14 cellular contexts compared by ENCODE assay signal in the genomic region with DNA sequence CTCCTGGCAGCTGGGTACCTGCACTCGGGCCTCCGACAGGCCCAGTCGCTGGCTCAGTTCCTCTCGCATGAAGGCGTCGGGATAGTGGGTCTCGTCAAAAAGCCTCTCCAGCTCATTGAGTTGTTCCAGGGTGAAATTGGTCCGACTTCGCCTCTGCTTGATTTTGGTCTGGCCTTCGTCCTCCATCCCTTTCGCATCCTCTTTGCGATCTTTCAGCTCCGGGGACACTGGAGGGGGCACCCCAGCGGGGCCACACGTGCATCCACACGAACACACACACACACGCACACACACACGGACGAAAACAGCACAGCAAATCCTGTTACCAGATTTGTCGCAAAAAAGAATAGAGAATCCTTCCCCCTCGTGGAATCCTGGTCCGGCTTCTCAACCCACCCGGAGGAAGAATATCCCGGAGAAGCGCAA. TPM values are rescaled to one million over a fixed set of nuclear protein-coding genes. Genes with fewer than 3 reads are reported as not detected.
DNase-seq lines count a peak whose midpoint lies in the region; ATAC-seq and TF ChIP-seq lines count a peak whose summit lies in the region.
"Had no signal": no experiment of that assay in that cellular context is flagged by ENCODE, and none has a peak within 500 bp of the region (broad histone marks: within the 10 kb centered on the region; RNA-seq: fewer than 3 reads in every experiment).

No MANE protein-coding gene starts in this region.

- POLR2A ChIA-PET in PC-9 (lab: Charles Lee; ENCODE audit: unreplicated experiment): no interaction called here

- H3K4me2 ChIP-seq in PC-9: no peak overlapping the region
- H3K4me2 ChIP-seq: BLaER1, KMS-11 had no signal

- peaks cover 27% of the 10 kb centered on the region for H3K4me1 Mint-ChIP-seq in activated T-helper 17 cell treated with anti-CD3 and anti-CD28 coated beads, Interleukin-2, amount 50 U/mL, for 72 hours

- H3K27ac ChIP-seq in subcutaneous abdominal adipose tissue (ENCODE audit: low read depth, low read length) (no peak overlapping the region), PC-9 (no peak overlapping the region), vagina (no peak overlapping the region)
- H3K27ac ChIP-seq: BLaER1, KMS-11, lower lobe of right lung, psoas muscle, upper lobe of right lung had no signal

- peak overlapping the region; percentile 38; the same call in 1 of the 2 replicates for H3K4me3 ChIP-seq in iPS-18c (ENCODE audit: insufficient read depth, low read depth, low read length)
- peak overlapping the region in 4 of 5 donors; percentile 48 to 67 (median 57) for H3K4me3 ChIP-seq in subcutaneous abdominal adipose tissue (ENCODE audit: low read depth in 1 of 5, low read length in 5 of 5)
- no peak overlapping the region for H3K4me3 ChIP-seq in PC-9
- H3K4me3 ChIP-seq in vagina: no peak overlapping the region
- H3K4me3 ChIP-seq: upper lobe of right lung had no signal

- H3K4me3 Mint-ChIP-seq in activated T-helper 17 cell treated with anti-CD3 and anti-CD28 coated beads, Interleukin-2, amount 50 U/mL, for 72 hours: peak overlapping the region; percentile 74

- no peak for ATAC-seq in Right ventricle myocardium inferior
- no peak for ATAC-seq in Right ventricle myocardium superior (ENCODE audit: poor library complexity)
- ATAC-seq in activated T-helper 17 cell treated with anti-CD3 and anti-CD28 coated beads, Interleukin-2, amount 50 U/mL, for 72 hours (replicated peaks): no peak
- ATAC-seq: lower lobe of right lung, upper lobe of right lung had no signal

- no peaks in the 10 kb centered on the region for H4K20me1 ChIP-seq in PC-9 (ENCODE audit: insufficient read depth)

- H3K9me2 ChIP-seq in PC-9 (ENCODE audit: insufficient read depth): no peaks in the 10 kb centered on the region

- CTCF ChIA-PET in PC-9 (lab: Charles Lee): no interaction called here

- H3K9me3 Mint-ChIP-seq in activated T-helper 17 cell treated with anti-CD3 and anti-CD28 coated beads, Interleukin-2, amount 50 U/mL, for 72 hours: no peaks in the 10 kb centered on the region

- no peak overlapping the region for H2AFZ ChIP-seq in PC-9

- H3K36me3 Mint-ChIP-seq in activated T-helper 17 cell treated with anti-CD3 and anti-CD28 coated beads, Interleukin-2, amount 50 U/mL, for 72 hours (ENCODE audit: low read depth): peaks cover 38% of the 10 kb centered on the region

- no peak overlapping the region for H3K9ac ChIP-seq in subcutaneous abdominal adipose tissue (ENCODE audit: low read length in 5 of 5)
- H3K9ac ChIP-seq: BLaER1, KMS-11 had no signal

- H3K36me3 ChIP-seq in subcutaneous abdominal adipose tissue (ENCODE audit: control insufficient read depth in 5 of 5, insufficient read depth in 5 of 5, low read length in 5 of 5) (peaks cover 0 to 14% (median 3%) of the 10 kb centered on the region in 5 donors), PC-9 (ENCODE audit: low read depth) (no peaks in the 10 kb centered on the region), vagina (no peaks in the 10 kb centered on the region)
- H3K36me3 ChIP-seq: BLaER1, lower lobe of right lung, upper lobe of right lung had no signal

- intact Hi-C loops in Right ventricle myocardium inferior (cut with DNase I) (no loop called here), Right ventricle myocardium superior (cut with DNase I) (no loop called here), PC-9 (cut with micrococcal nuclease; ENCODE audit: unreplicated experiment) (loop anchor here (10.0 kb wide), 2 partner anchors 332 to 432 kb away; no protein-coding TSS in a partner anchor), vagina (cut with DNase I) (no loop called here)

- no peak for TF ChIP-seq CTCF in PC-9 (conservative IDR thresholded peaks at IDR 0.05)
- no peak for TF ChIP-seq CTCF in vagina (IDR thresholded peaks at IDR 0.05)

- no peaks in the 10 kb centered on the region for H3K79me2 ChIP-seq in PC-9 (ENCODE audit: low read depth)

- H3K9me3 ChIP-seq in iPS-18c (ENCODE audit: control insufficient read depth, insufficient read depth, low read length) (no peaks in the 10 kb centered on the region), subcutaneous abdominal adipose tissue (ENCODE audit: control insufficient read depth in 5 of 5, low read length in 5 of 5) (peaks cover 0 to 3% (median 0%) of the 10 kb centered on the region in 5 donors), PC-9 (ENCODE audit: insufficient read depth, low read depth) (no peaks in the 10 kb centered on the region), vagina (no peaks in the 10 kb centered on the region)
- H3K9me3 ChIP-seq: lower lobe of right lung, psoas muscle, upper lobe of right lung had no signal

- DNase-seq in Right ventricle myocardium inferior (ENCODE audit: missing footprints) (peak; percentile 47), Right ventricle myocardium superior (no peak), kidney glomerular epithelial cell (lab: John Stamatoyannopoulos, UW) (no peak), PC-9 (no peak), vagina (ENCODE audit: extremely low spot score in 2 of 2) (no peak)

- H3K27me3 ChIP-seq in subcutaneous abdominal adipose tissue (ENCODE audit: control insufficient read depth in 5 of 5, insufficient read depth in 4 of 5, low read length in 5 of 5): peaks cover 35 to 85% (median 74%) of the 10 kb centered on the region in 5 donors
- H3K27me3 ChIP-seq in PC-9 (ENCODE audit: insufficient read depth, low read depth): no peaks in the 10 kb centered on the region
- H3K27me3 ChIP-seq in vagina: peaks cover 40% of the 10 kb centered on the region

- no peaks in the 10 kb centered on the region for H3F3A ChIP-seq in PC-9 (ENCODE audit: insufficient read depth, low read depth)

- TF ChIP-seq POLR2A in vagina (IDR thresholded peaks at IDR 0.05): no peak

- no TSS peak for BruUV-seq in PC-9 (replicated peaks; lab: Mats Ljungman, UMichigan)

- peaks cover 83% of the 10 kb centered on the region for H3K27me3 Mint-ChIP-seq in activated T-helper 17 cell treated with anti-CD3 and anti-CD28 coated beads, Interleukin-2, amount 50 U/mL, for 72 hours

- no peak overlapping the region for H3K27ac Mint-ChIP-seq in activated T-helper 17 cell treated with anti-CD3 and anti-CD28 coated beads, Interleukin-2, amount 50 U/mL, for 72 hours

- H3K4me1 ChIP-seq in subcutaneous abdominal adipose tissue (ENCODE audit: control insufficient read depth in 5 of 5, insufficient read depth in 5 of 5, low read length in 5 of 5) (peaks cover 1 to 50% (median 42%) of the 10 kb centered on the region in 5 donors), PC-9 (replicated peaks; ENCODE audit: insufficient read depth) (0 out of 2 replicates have a peak, but pooled peaks cover 4% of the 10 kb centered on the region), vagina (peaks cover 45% of the 10 kb centered on the region)

RNA-seq across cellular contexts. Expression of a gene that starts 3.5 kb away (rescaled TPM):
- total RNA-seq in Right ventricle myocardium inferior: 0.41 TPM
- 0.27 TPM for total RNA-seq in Right ventricle myocardium superior
- total RNA-seq in activated T-helper 17 cell treated with anti-CD3 and anti-CD28 coated beads, Interleukin-2, amount 50 U/mL, for 72 hours: not detected
- total RNA-seq in PC-9 (2021): 0.95 and 1.0 TPM in 2 replicates
- total RNA-seq in vagina: 2.7 TPM
- total RNA-seq: frontal cortex had no signal

RNA-seq across cellular contexts. Expression of a gene that starts 7.2 kb away (rescaled TPM):
- total RNA-seq in Right ventricle myocardium inferior (22.9 TPM), Right ventricle myocardium superior (19.5 TPM), PC-9 (2021) (43.1 and 60.3 TPM in 2 replicates), vagina (38.5 TPM)
- total RNA-seq in activated T-helper 17 cell treated with anti-CD3 and anti-CD28 coated beads, Interleukin-2, amount 50 U/mL, for 72 hours: 10 to 100 TPM; 28.2 to 32.4 TPM

Comparison
In these comparisons a context has a peak if more than half of its experiments do, and no peak if none do; other contexts are left out.
1. H3K4me3 ChIP-seq: peak in iPS-18c (single experiment) and subcutaneous abdominal adipose tissue (4 of 5); none in PC-9 (single experiment) and vagina (0 of 2).